ENCODE assay signal across 27 cellular contexts in the genomic region with DNA sequence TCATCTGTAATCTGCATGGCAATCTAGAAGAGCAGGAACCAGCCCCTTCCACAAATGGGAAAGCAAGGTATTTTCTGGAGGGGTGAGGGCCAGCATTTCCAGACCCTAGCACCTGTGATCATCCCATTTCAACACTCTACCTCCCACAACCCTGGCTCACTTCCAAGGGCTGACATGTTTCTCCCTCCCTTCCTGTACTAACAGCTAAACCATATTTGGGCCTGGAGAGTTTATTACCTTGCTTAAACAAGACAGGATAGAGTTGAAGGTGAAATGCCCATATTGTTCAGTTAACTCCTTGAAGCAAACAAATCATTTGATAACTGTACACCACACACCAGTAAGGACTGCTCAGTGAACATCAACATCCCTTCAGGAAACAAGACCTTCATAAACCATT.
"Had no signal": no experiment of that assay in that cellular context is flagged by ENCODE, and none has a peak within 500 bp of the region (broad histone marks: within the 10 kb centered on the region; RNA-seq: fewer than 3 reads in every experiment).

No MANE protein-coding gene starts in this region.

- H3K4me3 ChIP-seq: esophagus squamous epithelium, heart right ventricle, left ventricle myocardium inferior, right lobe of liver, thoracic aorta, upper lobe of left lung, vagina had no signal

- ATAC-seq: activated CD8-positive, alpha-beta T cell treated with anti-CD3 and anti-CD28 coated beads for 36 hours; activated T-cell treated with anti-CD3 and anti-CD28 coated beads, Interleukin-2, amount 50 U/mL, for 4 hours; activated T-helper 17 cell treated with anti-CD3 and anti-CD28 coated beads, Interleukin-2, amount 50 U/mL, for 72 hours; heart right ventricle; stimulated activated effector memory CD8-positive, alpha-beta T cell treated with anti-CD3 and anti-CD28 coated beads, Interleukin-12 subunit alpha, Interleukin-12 subunit beta, amount 100 ng/mL, for 72 hours had no signal

- H3K4me3 Mint-ChIP-seq: activated B cell treated with CpG ODN at 0.5 μM for 24 hours; activated CD8-positive, alpha-beta T cell treated with anti-CD3 and anti-CD28 coated beads for 36 hours; activated T-cell treated with anti-CD3 and anti-CD28 coated beads, Interleukin-2, amount 50 U/mL, for 4 hours; activated T-helper 17 cell treated with anti-CD3 and anti-CD28 coated beads, Interleukin-2, amount 50 U/mL, for 72 hours; dendritic cell treated with granulocyte-macrophage colony-stimulating factor and Interleukin-4, amounts not matched to agents 40 ng/mL and 50 ng/mL, for 4 days; endodermal cell; naive B cell; nephron progenitor cell; stimulated activated effector memory CD8-positive, alpha-beta T cell treated with anti-CD3 and anti-CD28 coated beads, Interleukin-12 subunit alpha, Interleukin-12 subunit beta, amount 100 ng/mL, for 72 hours; stimulated activated naive CD8-positive, alpha-beta T cell treated with anti-CD3 and anti-CD28 coated beads, Interleukin-15, Interleukin-2, amounts not matched to agents 100 ng/mL and 50 ng/mL, for 24 hours had no signal

- H3K4me1 Mint-ChIP-seq: activated B cell treated with CpG ODN at 0.5 μM for 24 hours; activated T-helper 17 cell treated with anti-CD3 and anti-CD28 coated beads, Interleukin-2, amount 50 U/mL, for 72 hours; naive B cell; stimulated activated effector memory CD8-positive, alpha-beta T cell treated with anti-CD3 and anti-CD28 coated beads, Interleukin-12 subunit alpha, Interleukin-12 subunit beta, amount 100 ng/mL, for 72 hours had no signal

- H3K27ac Mint-ChIP-seq: activated B cell treated with CpG ODN at 0.5 μM for 24 hours; activated CD8-positive, alpha-beta T cell treated with anti-CD3 and anti-CD28 coated beads for 36 hours; activated T-helper 17 cell treated with anti-CD3 and anti-CD28 coated beads, Interleukin-2, amount 50 U/mL, for 72 hours; dendritic cell treated with granulocyte-macrophage colony-stimulating factor and Interleukin-4, amounts not matched to agents 40 ng/mL and 50 ng/mL, for 4 days; nephron progenitor cell; stimulated activated effector memory CD8-positive, alpha-beta T cell treated with anti-CD3 and anti-CD28 coated beads, Interleukin-12 subunit alpha, Interleukin-12 subunit beta, amount 100 ng/mL, for 72 hours; stimulated activated naive CD8-positive, alpha-beta T cell treated with anti-CD3 and anti-CD28 coated beads, Interleukin-15, Interleukin-2, amounts not matched to agents 100 ng/mL and 50 ng/mL, for 24 hours had no signal

- DNase-seq: activated B cell treated with CpG ODN at 0.5 μM for 24 hours; activated CD4-positive, alpha-beta T cell treated with anti-CD3 and anti-CD28 coated beads, Interleukin-2, amount 50 U/mL, for 1 hour; activated CD8-positive, alpha-beta T cell treated with anti-CD3 and anti-CD28 coated beads for 36 hours; activated gamma-delta T cell treated with Interleukin-2 at 50 U/mL for 16 hours; activated naive CD4-positive, alpha-beta T cell treated with anti-CD3 and anti-CD28 coated beads, Interleukin-2, amount 50 U/mL, for 16 hours; activated T-cell treated with anti-CD3 and anti-CD28 coated beads, Interleukin-2, amount 50 U/mL, for 4 hours; amygdala; central memory CD4-positive, alpha-beta T cell; endodermal cell; esophagus squamous epithelium; foreskin melanocyte; heart right ventricle; kidney glomerular epithelial cell; left ventricle myocardium inferior; naive B cell; nephron progenitor cell; stimulated activated CD4-positive, alpha-beta T cell treated with anti-CD3 and anti-CD28 coated beads, Interleukin-4, amount 100 ng/mL, for 1 hour; upper lobe of left lung had no signal

- H3K36me3 Mint-ChIP-seq: naive B cell; stimulated activated effector memory CD8-positive, alpha-beta T cell treated with anti-CD3 and anti-CD28 coated beads, Interleukin-12 subunit alpha, Interleukin-12 subunit beta, amount 100 ng/mL, for 72 hours had no signal

- H3K36me3 ChIP-seq: esophagus squamous epithelium, heart right ventricle, left ventricle myocardium inferior, neutrophil, right lobe of liver, thoracic aorta, upper lobe of left lung, vagina had no signal

- H3K27ac ChIP-seq: epithelial cell of prostate, esophagus squamous epithelium, heart right ventricle, left ventricle myocardium inferior, neutrophil, thoracic aorta, upper lobe of left lung, vagina had no signal

- H3K4me1 ChIP-seq: esophagus squamous epithelium, upper lobe of left lung, vagina had no signal

- H3K9me3 ChIP-seq: esophagus squamous epithelium, heart right ventricle, left ventricle myocardium inferior, neutrophil, right lobe of liver, thoracic aorta, upper lobe of left lung, vagina had no signal

- H3K27me3 Mint-ChIP-seq: activated B cell treated with CpG ODN at 0.5 μM for 24 hours; activated CD8-positive, alpha-beta T cell treated with anti-CD3 and anti-CD28 coated beads for 36 hours; activated T-helper 17 cell treated with anti-CD3 and anti-CD28 coated beads, Interleukin-2, amount 50 U/mL, for 72 hours; naive B cell; stimulated activated naive CD8-positive, alpha-beta T cell treated with anti-CD3 and anti-CD28 coated beads, Interleukin-15, Interleukin-2, amounts not matched to agents 100 ng/mL and 50 ng/mL, for 24 hours had no signal

- H3K27me3 ChIP-seq: esophagus squamous epithelium, heart right ventricle, neutrophil, right lobe of liver, upper lobe of left lung, vagina had no signal

- H3K9me3 Mint-ChIP-seq: activated B cell treated with CpG ODN at 0.5 μM for 24 hours; activated CD8-positive, alpha-beta T cell treated with anti-CD3 and anti-CD28 coated beads for 36 hours; activated T-cell treated with anti-CD3 and anti-CD28 coated beads, Interleukin-2, amount 50 U/mL, for 4 hours; activated T-helper 17 cell treated with anti-CD3 and anti-CD28 coated beads, Interleukin-2, amount 50 U/mL, for 72 hours; endodermal cell; naive B cell; nephron progenitor cell; stimulated activated effector memory CD8-positive, alpha-beta T cell treated with anti-CD3 and anti-CD28 coated beads, Interleukin-12 subunit alpha, Interleukin-12 subunit beta, amount 100 ng/mL, for 72 hours; stimulated activated naive CD8-positive, alpha-beta T cell treated with anti-CD3 and anti-CD28 coated beads, Interleukin-15, Interleukin-2, amounts not matched to agents 100 ng/mL and 50 ng/mL, for 24 hours had no signal
